ENCODE assay signal across 18 cellular contexts in genomic region chr15:98705070-98705469, GRCh38. TPM values are rescaled to one million over a fixed set of nuclear protein-coding genes. Genes with fewer than 3 reads are reported as not detected.
DNase-seq lines count a peak whose midpoint lies in the region; ATAC-seq, FAIRE-seq and TF ChIP-seq lines count a peak whose summit lies in the region.
"Had no signal": no experiment of that assay in that cellular context is flagged by ENCODE, and none has a peak within 500 bp of the region (broad histone marks: within the 10 kb centered on the region; RNA-seq: fewer than 3 reads in every experiment).

No MANE protein-coding gene starts in this region.

- H3K36me3 ChIP-seq in bronchial epithelial cell (ENCODE audit: control insufficient read depth, insufficient read depth, low read length) (peaks cover 8% of the 10 kb centered on the region), keratinocyte (ENCODE audit: control insufficient read depth in 2 of 2, extremely low read depth in 1 of 2, insufficient read depth in 2 of 2, low read length in 2 of 2) (peaks cover 7 to 12% of the 10 kb centered on the region in 2 experiments)

- no peak overlapping the region for H3K27ac Mint-ChIP-seq in stimulated activated naive CD8-positive, alpha-beta T cell treated with anti-CD3 and anti-CD28 coated beads, Interleukin-15, amount 100 ng/mL, for 72 hours
- H3K27ac Mint-ChIP-seq: CD8-positive, alpha-beta T cell; GM23338; HFFc6 had no signal

- no peaks in the 10 kb centered on the region for H3K4me1 ChIP-seq in keratinocyte (ENCODE audit: control insufficient read depth, extremely low read depth, insufficient read depth, low read length)

- H3K79me2 ChIP-seq in keratinocyte (ENCODE audit: control insufficient read depth, insufficient read depth, low read length): peaks cover 97% of the 10 kb centered on the region

- no peak for DNase-seq in stimulated activated naive CD8-positive, alpha-beta T cell treated with anti-CD3 and anti-CD28 coated beads, Interleukin-15, amount 100 ng/mL, for 72 hours
- DNase-seq in stimulated activated naive CD8-positive, alpha-beta T cell treated with anti-CD3 and anti-CD28 coated beads, Interleukin-15, Interleukin-2, amounts not matched to agents 100 U/mL and 50 U/mL, for 24 hours: no peak
- no peak for DNase-seq in bronchial epithelial cell (ENCODE audit: low read depth)
- no peak for DNase-seq in keratinocyte (ENCODE audit: low read depth, low spot score)
- no peak for DNase-seq in 8988T
- DNase-seq in SHP77 treated with DMSO at 0.1 percent for 48 hours (lab: John Stamatoyannopoulos, UW): no peak
- DNase-seq in NCI-H82 treated with DMSO at 0.1 percent for 48 hours (lab: John Stamatoyannopoulos, UW; ENCODE audit: unreplicated experiment): no peak
- DNase-seq: AML-193; Calu3; CD8-positive, alpha-beta T cell; DMS79 treated with DMSO at 0.1 percent for 48 hours; GF-D8; H7; HFFc6 had no signal

- H3K9ac ChIP-seq in keratinocyte (ENCODE audit: control insufficient read depth, extremely low read depth, insufficient read depth, low read length): no peak overlapping the region

- no peak overlapping the region for H2AFZ ChIP-seq in keratinocyte (ENCODE audit: control insufficient read depth, low read length)
- H2AFZ ChIP-seq: GM23338 had no signal

- H3K4me1 Mint-ChIP-seq in stimulated activated naive CD8-positive, alpha-beta T cell treated with anti-CD3 and anti-CD28 coated beads, Interleukin-15, amount 100 ng/mL, for 72 hours: peaks cover 22% of the 10 kb centered on the region

- ATAC-seq in stimulated activated naive CD8-positive, alpha-beta T cell treated with anti-CD3 and anti-CD28 coated beads, Interleukin-15, amount 100 ng/mL, for 72 hours: peak; percentile 31
- ATAC-seq in stimulated activated naive CD8-positive, alpha-beta T cell treated with anti-CD3 and anti-CD28 coated beads, Interleukin-15, Interleukin-2, amounts not matched to agents 100 U/mL and 50 U/mL, for 24 hours: no peak
- ATAC-seq: CD8-positive, alpha-beta T cell; GM23338; HCT116 had no signal

- H3K27me3 Mint-ChIP-seq in stimulated activated naive CD8-positive, alpha-beta T cell treated with anti-CD3 and anti-CD28 coated beads, Interleukin-15, amount 100 ng/mL, for 72 hours: no peaks in the 10 kb centered on the region

- H3K4me3 ChIP-seq in bronchial epithelial cell (ENCODE audit: low read depth, low read length) (no peak overlapping the region), keratinocyte (ENCODE audit: control insufficient read depth in 2 of 3, extremely low read depth in 1 of 3, insufficient read depth in 2 of 3, low read depth in 1 of 3, low read length in 3 of 3) (no peak overlapping the region)
- H3K4me3 ChIP-seq: A549, GM23338 had no signal

- no peaks in the 10 kb centered on the region for H3K9me3 ChIP-seq in keratinocyte (ENCODE audit: control insufficient read depth, low read depth, low read length)
- H3K9me3 ChIP-seq: A549 had no signal

- no peaks in the 10 kb centered on the region for H3K9me1 ChIP-seq in keratinocyte (ENCODE audit: control insufficient read depth, extremely low read depth, insufficient read depth, low read length)

- no peak overlapping the region for H3K4me2 ChIP-seq in keratinocyte (ENCODE audit: control insufficient read depth, extremely low read depth, insufficient read depth, low read depth, low read length)
- H3K4me2 ChIP-seq: A549, GM23338 had no signal

- H3K9me3 Mint-ChIP-seq in stimulated activated naive CD8-positive, alpha-beta T cell treated with anti-CD3 and anti-CD28 coated beads, Interleukin-15, amount 100 ng/mL, for 72 hours: no peaks in the 10 kb centered on the region
- H3K9me3 Mint-ChIP-seq: GM23338, HFFc6 had no signal

- dilution Hi-C loops in keratinocyte (cut with MboI; ENCODE audit: extremely low pct_ligation_motif_present, low sequenced_read_pairs): no loop called here

- peak; percentile 70 for FAIRE-seq in bronchial epithelial cell (lab: Jason Lieb, UNC)
- peak; percentile 56 for FAIRE-seq in keratinocyte (lab: Jason Lieb, UNC)
- FAIRE-seq: A549 had no signal

- TF ChIP-seq CTCF in bronchial epithelial cell (IDR thresholded peaks at IDR 0.05; ENCODE audit: insufficient read depth, low read length, severe bottlenecking) (no peak), keratinocyte (optimal IDR thresholded peaks at IDR 0.05 in 1 of 3, IDR thresholded peaks at IDR 0.05 in 1 of 3, conservative IDR thresholded peaks at IDR 0.05 in 1 of 3; ENCODE audit: extremely low read depth in 1 of 3, insufficient read depth in 2 of 3, low read length in 3 of 3) (no peak)

- H4K20me1 ChIP-seq in keratinocyte (ENCODE audit: control insufficient read depth, extremely low read depth, insufficient read depth, low read length): peaks cover 5% of the 10 kb centered on the region

- H3K27me3 ChIP-seq in bronchial epithelial cell (ENCODE audit: control insufficient read depth, insufficient read depth, low read length) (no peaks in the 10 kb centered on the region), keratinocyte (ENCODE audit: control insufficient read depth, extremely low read depth, insufficient read depth, low read length) (no peaks in the 10 kb centered on the region)

- H3K4me3 Mint-ChIP-seq in stimulated activated naive CD8-positive, alpha-beta T cell treated with anti-CD3 and anti-CD28 coated beads, Interleukin-15, amount 100 ng/mL, for 72 hours: no peak overlapping the region
- H3K4me3 Mint-ChIP-seq: CD8-positive, alpha-beta T cell; GM23338; HFFc6 had no signal

- no peak overlapping the region for H3K27ac ChIP-seq in keratinocyte (ENCODE audit: control insufficient read depth, insufficient read depth, low read length)
- H3K27ac ChIP-seq: A549, HL-60 had no signal

RNA-seq across cellular contexts. Expression of gene IGF1R, which starts 56.7 kb away (rescaled TPM):
- 23.2 and 39.5 TPM in 2 replicates for total RNA-seq in bronchial epithelial cell
- polyA plus RNA-seq in keratinocyte: 13.3 to 30.0 TPM (median 14.5 TPM) in 3 replicates
- polyA plus RNA-seq in keratinocyte (2011; ENCODE audit: low read depth): 11.4 TPM
- polyA plus RNA-seq in keratinocyte (2011; cell fraction: cytosol; rRNA removed): 11.8 and 16.3 TPM in 2 replicates
- polyA plus RNA-seq in keratinocyte (2011; cell fraction: nucleus; rRNA removed): 128 and 154 TPM in 2 replicates
- 16.4 and 36.9 TPM in 2 replicates for polyA plus RNA-seq in keratinocyte (2012; ENCODE audit: low replicate concordance)
- polyA minus RNA-seq in keratinocyte: 90.6 to 247 TPM (median 137 TPM) in 3 replicates
- polyA minus RNA-seq in keratinocyte (2011; cell fraction: cytosol; rRNA and poly(A)+ RNA removed): 58.3 TPM
- polyA minus RNA-seq in keratinocyte (2011; cell fraction: nucleus; rRNA and poly(A)+ RNA removed): 247 and 446 TPM in 2 replicates
